ENCODE assay signal across 8 cellular contexts in the genomic region with DNA sequence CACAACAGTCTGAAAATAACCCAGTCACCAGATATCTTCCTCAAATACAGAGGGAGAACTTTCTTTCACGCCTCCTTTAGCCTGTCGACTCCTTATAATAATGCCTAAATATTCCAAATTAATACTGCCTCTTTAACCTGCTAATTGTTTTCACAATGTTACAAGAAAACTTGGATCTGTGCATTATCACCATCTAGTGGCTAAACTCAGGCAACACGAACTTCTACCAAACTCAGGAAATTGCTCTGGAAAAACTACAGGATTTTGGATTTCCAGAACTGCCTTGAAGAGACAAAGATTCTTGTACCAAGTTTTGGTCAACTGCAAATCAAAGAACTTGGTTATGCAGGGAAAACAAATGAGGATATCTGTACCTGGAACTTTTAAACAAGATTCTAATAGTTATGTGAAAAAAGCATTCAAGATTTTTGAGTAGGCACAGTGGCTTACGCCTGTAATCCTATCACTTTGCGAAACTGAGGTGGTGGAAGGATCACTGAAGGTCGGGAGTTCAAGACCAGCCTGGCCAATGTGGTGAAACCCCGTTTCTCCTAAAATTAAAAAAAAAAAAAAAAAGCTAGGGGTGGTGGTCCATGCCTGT. TPM values are rescaled to one million over a fixed set of nuclear protein-coding genes. Genes with fewer than 3 reads are reported as not detected.
DNase-seq lines count a peak whose midpoint lies in the region; ATAC-seq, FAIRE-seq and TF ChIP-seq lines count a peak whose summit lies in the region.

No MANE protein-coding gene starts in this region.

- DNase-seq in AG09309 (ENCODE audit: low read depth): no peak
- no peak for DNase-seq in GM12892 (ENCODE audit: insufficient read length)
- peak; percentile 61 for DNase-seq in SK-MEL-5 (ENCODE audit: low read depth, low spot score)
- peak; percentile 23 for DNase-seq in fibroblast of the conjunctiva (ENCODE audit: low read depth)
- no peak for DNase-seq in stomach
- DNase-seq in NCI-H2227 treated with DMSO at 0.1 percent for 48 hours (lab: John Stamatoyannopoulos, UW): no peak
- DNase-seq in CD8-positive, alpha-beta memory T cell: no peak

- H3K4me1 Mint-ChIP-seq in CD8-positive, alpha-beta memory T cell: peaks cover 10 to 44% (median 35%) of the 10 kb centered on the region in 3 donors

- no peak overlapping the region for H3K4me3 Mint-ChIP-seq in CD8-positive, alpha-beta memory T cell

- H3K27me3 ChIP-seq in stomach: no peaks in the 10 kb centered on the region
- H3K27me3 ChIP-seq in CD8-positive, alpha-beta memory T cell (ENCODE audit: insufficient read depth, low read length, poor library complexity, severe bottlenecking): no peaks in the 10 kb centered on the region

- H3K27ac Mint-ChIP-seq in CD8-positive, alpha-beta memory T cell: peak overlapping the region in 3 of 8 donors; percentile 15 to 37 (median 19)

- ATAC-seq in GM21737 (IDR thresholded peaks at IDR 0.05; ENCODE audit: unreplicated experiment): no peak

- H3K36me3 Mint-ChIP-seq in CD8-positive, alpha-beta memory T cell: peaks cover 7 to 71% (median 15%) of the 10 kb centered on the region in 3 donors

- H3K27ac ChIP-seq in stomach: peak overlapping the region in 2 of 5 donors; percentile 0 to 45
- no peak overlapping the region for H3K27ac ChIP-seq in CD8-positive, alpha-beta memory T cell (ENCODE audit: low read depth, low read length)

- POLR2A ChIA-PET in CD8-positive, alpha-beta memory T cell (lab: Charles Lee): interaction anchor here (0.7 to 2.2 kb wide), 4 partner anchors 10 to 130 kb away, joined by 3 to 11 read pairs (median 5); partner anchors contain the start of gene CLN5

- in situ Hi-C loops in SK-MEL-5 (cut with HindIII; ENCODE audit: low pct_unique_long_range_greater_than_20kb, low sequenced_read_pairs): no loop called here

- H3K9me3 ChIP-seq in stomach: no peaks in the 10 kb centered on the region
- H3K9me3 ChIP-seq in CD8-positive, alpha-beta memory T cell (ENCODE audit: low read length): no peaks in the 10 kb centered on the region

- H3K4me1 ChIP-seq in stomach: peaks cover 0 to 71% (median 37%) of the 10 kb centered on the region in 4 donors
- no peaks in the 10 kb centered on the region for H3K4me1 ChIP-seq in CD8-positive, alpha-beta memory T cell (ENCODE audit: insufficient read depth, low read length)

- intact Hi-C loops in stomach (cut with DNase I; ENCODE audit: low total_unique reads): no loop called here

- CTCF ChIA-PET in CD8-positive, alpha-beta memory T cell (lab: Charles Lee): interaction anchor here (0.9 to 3.2 kb wide), 7 partner anchors 10 to 24 kb away, joined by 3 to 21 read pairs (median 5); partner anchors contain the start of genes CLN5 and FBXL3

- TF ChIP-seq CTCF in AG09309 (IDR thresholded peaks at IDR 0.05; ENCODE audit: control insufficient read depth, insufficient read depth, low read depth, low read length, missing control alignments) (peak; percentile 73), stomach (IDR thresholded peaks at IDR 0.05) (peak in 4 of 7 experiments; percentile 40 to 52 (median 47))

- H3K9me3 Mint-ChIP-seq in CD8-positive, alpha-beta memory T cell: no peaks in the 10 kb centered on the region

- 52 to 63% (median 57%) methylated on average over 7 of the region's 7 CpGs for WGBS in stomach, 5 donors

- no peaks in the 10 kb centered on the region for H3K27me3 Mint-ChIP-seq in CD8-positive, alpha-beta memory T cell

- peak; percentile 14 for FAIRE-seq in GM12892 (lab: Jason Lieb, UNC)

- no peak overlapping the region for H3K4me3 ChIP-seq in AG09309 (ENCODE audit: control insufficient read depth, low read depth, low read length)
- H3K4me3 ChIP-seq in stomach: no peak overlapping the region
- no peak overlapping the region for H3K4me3 ChIP-seq in CD8-positive, alpha-beta memory T cell (ENCODE audit: low read length)

- peaks cover 0 to 62% (median 58%) of the 10 kb centered on the region in 4 donors for H3K36me3 ChIP-seq in stomach
- H3K36me3 ChIP-seq in CD8-positive, alpha-beta memory T cell (ENCODE audit: insufficient read depth, low read length): peaks cover 6% of the 10 kb centered on the region

- no peak for TF ChIP-seq POLR2A in GM12892 (IDR thresholded peaks at IDR 0.05; ENCODE audit: low read depth, low read length)
- TF ChIP-seq POLR2A in stomach (IDR thresholded peaks at IDR 0.05): no peak

- no peak for TF ChIP-seq EP300 in stomach (IDR thresholded peaks at IDR 0.05)

RNA-seq across cellular contexts. Expression of gene CLN5, which starts 10.8 kb away (rescaled TPM):
- polyA plus RNA-seq in GM12892 (2012; ENCODE audit: missing spikeins): 15.4 TPM
- 65.5 and 74.6 TPM in 2 replicates for total RNA-seq in SK-MEL-5 (2014; rRNA removed; shearing (Covaris generic))
- polyA plus RNA-seq in SK-MEL-5 (2015; cell fraction: cytosol; rRNA removed): 31.4 and 32.4 TPM in 2 replicates
- polyA plus RNA-seq in SK-MEL-5 (2015; cell fraction: nucleus; rRNA removed): 30.0 and 38.4 TPM in 2 replicates
- total RNA-seq in stomach: 10 to 100 TPM in 4 of 5 donors, under 1 TPM in 1; under 0.01 to 84.3 (median 22.9) TPM
- 10 to 100 TPM in 1 of 3 donors, 1 to 10 TPM in 2; 8.4 to 15.0 (median 9.8) TPM for polyA plus RNA-seq in stomach
- total RNA-seq in CD8-positive, alpha-beta memory T cell: 10 to 100 TPM; 14.0 to 15.9 TPM
- polyA plus RNA-seq in CD8-positive, alpha-beta memory T cell: 12.0 TPM

RNA-seq across cellular contexts. Expression of gene FBXL3, which starts 24.3 kb away (rescaled TPM):
- polyA plus RNA-seq in GM12892 (2012; ENCODE audit: missing spikeins): 21.2 TPM
- 32.0 and 36.4 TPM in 2 replicates for total RNA-seq in SK-MEL-5 (2014; rRNA removed; shearing (Covaris generic))
- 23.0 and 23.5 TPM in 2 replicates for polyA plus RNA-seq in SK-MEL-5 (2015; cell fraction: cytosol; rRNA removed)
- 15.8 and 17.4 TPM in 2 replicates for polyA plus RNA-seq in SK-MEL-5 (2015; cell fraction: nucleus; rRNA removed)
- total RNA-seq in stomach: 10 to 100 TPM; 14.7 to 91.4 (median 48.4) TPM
- 10 to 100 TPM; 12.7 to 21.2 (median 16.4) TPM for polyA plus RNA-seq in stomach
- total RNA-seq in CD8-positive, alpha-beta memory T cell: 10 to 100 TPM; 41.7 to 45.0 TPM
- 34.5 TPM for polyA plus RNA-seq in CD8-positive, alpha-beta memory T cell

RNA-seq across cellular contexts. Expression of gene ACOD1, which starts 54.4 kb away (rescaled TPM):
- not detected for polyA plus RNA-seq in GM12892 (2012; ENCODE audit: missing spikeins)
- not detected in 2 replicates for total RNA-seq in SK-MEL-5 (2014; rRNA removed; shearing (Covaris generic))
- not detected in 2 replicates for polyA plus RNA-seq in SK-MEL-5 (2015; cell fraction: cytosol; rRNA removed)
- polyA plus RNA-seq in SK-MEL-5 (2015; cell fraction: nucleus; rRNA removed): not detected in 2 replicates
- total RNA-seq in stomach: not detected
- under 1 TPM in 1 of 3 donors, not detected in 2; 0.05 TPM for polyA plus RNA-seq in stomach
- not detected for total RNA-seq in CD8-positive, alpha-beta memory T cell
- polyA plus RNA-seq in CD8-positive, alpha-beta memory T cell: not detected

Comparison
In these comparisons a context has a peak if more than half of its experiments do, and no peak if none do; other contexts are left out.
1. DNase-seq: peak in SK-MEL-5 (single experiment) and fibroblast of the conjunctiva (single experiment); none in AG09309 (single experiment), GM12892 (single experiment), stomach (single experiment), NCI-H2227 treated with DMSO at 0.1 percent for 48 hours (single experiment) and CD8-positive, alpha-beta memory T cell (0 of 5).